25 cellular contexts compared by ENCODE assay signal in the genomic region with DNA sequence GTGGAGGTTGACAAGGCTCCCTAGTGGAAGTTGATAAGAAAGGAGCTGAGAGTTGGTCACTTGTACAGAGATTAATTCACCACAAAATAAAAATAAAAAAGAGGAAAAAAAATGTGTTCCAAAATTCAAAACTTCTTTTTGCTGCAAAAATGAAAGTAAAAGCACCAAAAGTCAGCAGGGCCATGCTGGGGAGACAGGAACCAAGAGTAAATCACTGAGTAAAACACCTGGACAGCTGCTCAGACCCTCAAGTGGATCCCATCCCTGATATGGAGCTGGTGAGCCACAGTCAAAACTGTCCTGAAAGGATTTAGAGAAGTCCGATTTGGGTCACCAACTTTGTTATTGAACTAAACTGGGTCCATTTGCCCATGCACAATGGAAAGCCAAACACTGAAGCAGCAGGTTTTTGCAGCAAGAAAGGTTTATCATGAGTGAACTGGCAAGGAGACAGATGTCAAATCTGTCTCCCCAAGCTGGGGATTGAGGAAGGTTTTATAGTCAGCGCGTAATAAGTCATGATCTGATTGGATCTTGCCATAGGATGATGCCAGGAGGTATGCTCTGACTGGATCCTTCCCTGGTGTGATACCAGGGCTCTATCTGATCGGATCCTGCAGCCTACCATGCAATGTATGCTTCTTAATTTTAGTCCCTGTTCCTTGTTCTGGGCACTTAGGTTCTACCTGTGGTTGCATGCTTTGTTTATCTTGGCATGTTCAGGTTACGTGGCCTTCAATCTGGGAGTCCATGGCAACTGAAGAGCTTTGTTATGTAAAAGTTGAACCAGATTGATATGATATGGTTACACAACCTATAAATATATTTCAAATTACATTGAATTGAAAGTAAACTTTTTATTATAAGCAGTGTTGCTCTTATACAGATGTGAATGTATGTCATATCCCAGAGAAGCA.
DNase-seq lines count a peak whose midpoint lies in the region; ATAC-seq and TF ChIP-seq lines count a peak whose summit lies in the region.
"Had no signal": no experiment of that assay in that cellular context is flagged by ENCODE, and none has a peak within 500 bp of the region (broad histone marks: within the 10 kb centered on the region; RNA-seq: fewer than 3 reads in every experiment).

No MANE protein-coding gene starts in this region.

- no peaks in the 10 kb centered on the region for H3K27me3 ChIP-seq in osteoblast (ENCODE audit: insufficient read depth, low read length)
- H3K27me3 ChIP-seq: BE2C, sigmoid colon, SJSA1, tibial artery had no signal

- no peaks in the 10 kb centered on the region for H3K9me3 ChIP-seq in osteoblast (ENCODE audit: low read depth, low read length)
- H3K9me3 ChIP-seq: BE2C, heart left ventricle, sigmoid colon, SJSA1, tibial artery had no signal

- ATAC-seq in GM21390 (IDR thresholded peaks at IDR 0.05; ENCODE audit: unreplicated experiment) (peak; percentile 44), GM19324 (IDR thresholded peaks at IDR 0.05; ENCODE audit: low FRiP score, unreplicated experiment) (no peak)
- ATAC-seq in naive thymus-derived CD8-positive, alpha-beta T cell = no peak
- ATAC-seq: activated naive CD8-positive, alpha-beta T cell treated with anti-CD3 and anti-CD28 coated beads, Interleukin-2, amount 50 U/mL, for 24 hours; heart left ventricle; stimulated activated naive CD8-positive, alpha-beta T cell treated with anti-CD3 and anti-CD28 coated beads, Interleukin-15, amount 100 ng/mL, for 72 hours had no signal

- H3K4me1 ChIP-seq in osteoblast (ENCODE audit: insufficient read depth, low read length) = no peaks in the 10 kb centered on the region
- H3K4me1 ChIP-seq: BE2C, heart left ventricle, sigmoid colon, SJSA1, tibial artery had no signal

- H3K27me3 Mint-ChIP-seq in naive thymus-derived CD8-positive, alpha-beta T cell = peaks cover 0 to 1% (median 0%) of the 10 kb centered on the region in 5 donors
- H3K27me3 Mint-ChIP-seq: activated naive CD8-positive, alpha-beta T cell treated with anti-CD3 and anti-CD28 coated beads, Interleukin-2, amount 50 U/mL, for 24 hours; progenitor cell of endocrine pancreas; stimulated activated naive CD8-positive, alpha-beta T cell treated with anti-CD3 and anti-CD28 coated beads, Interleukin-15, amount 100 ng/mL, for 72 hours had no signal

- H3K4me3 Mint-ChIP-seq in naive thymus-derived CD8-positive, alpha-beta T cell = no peak overlapping the region
- H3K4me3 Mint-ChIP-seq: activated naive CD8-positive, alpha-beta T cell treated with anti-CD3 and anti-CD28 coated beads, Interleukin-2, amount 50 U/mL, for 24 hours; neural crest cell; stimulated activated naive CD8-positive, alpha-beta T cell treated with anti-CD3 and anti-CD28 coated beads, Interleukin-15, amount 100 ng/mL, for 72 hours had no signal

- H3K27ac ChIP-seq in osteoblast (ENCODE audit: low read depth, low read length) = no peak overlapping the region
- H3K27ac ChIP-seq: epithelial cell of prostate, heart left ventricle, sigmoid colon, SJSA1, tibial artery had no signal

- DNase-seq in DMS79 (lab: John Stamatoyannopoulos, UW) = peak; percentile 19
- no peak for DNase-seq in DMS79 treated with DMSO at 0.1 percent for 48 hours (lab: John Stamatoyannopoulos, UW)
- peak; percentile 4 for DNase-seq in NCI-H2196 treated with DMSO at 0.1 percent for 48 hours (lab: John Stamatoyannopoulos, UW; ENCODE audit: unreplicated experiment)
- peak; percentile 22 for DNase-seq in osteoblast (ENCODE audit: insufficient read length, low spot score, missing footprints)
- DNase-seq in naive thymus-derived CD8-positive, alpha-beta T cell = no peak
- no peak for DNase-seq in NCI-H446 (lab: John Stamatoyannopoulos, UW)
- DNase-seq: activated CD8-positive, alpha-beta memory T cell treated with anti-CD3 and anti-CD28 coated beads for 24 hours; activated gamma-delta T cell treated with Interleukin-2 at 50 U/mL for 16 hours; activated naive CD8-positive, alpha-beta T cell treated with anti-CD3 and anti-CD28 coated beads, Interleukin-2, amount 50 U/mL, for 24 hours; activated T-cell treated with anti-CD3 and anti-CD28 coated beads, Interleukin-2, amount 50 U/mL, for 1 hour; BE2C; DND-41; foreskin fibroblast; heart left ventricle; NCI-H1694; sigmoid colon; stimulated activated CD4-positive, alpha-beta T cell treated with anti-CD3 and anti-CD28 coated beads, Interleukin-15, amount 100 ng/mL, for 24 hours; stimulated activated naive CD8-positive, alpha-beta T cell treated with anti-CD3 and anti-CD28 coated beads, Interleukin-15, amount 100 ng/mL, for 72 hours; tibial artery had no signal

- no peak for TF ChIP-seq CTCF in osteoblast (IDR thresholded peaks at IDR 0.05; ENCODE audit: extremely low read depth, low read depth, low read length)

- H3K4me3 ChIP-seq in osteoblast (ENCODE audit: insufficient read depth, low read length) = no peak overlapping the region
- H3K4me3 ChIP-seq: heart left ventricle, sigmoid colon, SJSA1, tibial artery had no signal

- no peaks in the 10 kb centered on the region for H3K79me2 ChIP-seq in osteoblast (ENCODE audit: insufficient read depth, low read length)

- no peak overlapping the region for H3K27ac Mint-ChIP-seq in naive thymus-derived CD8-positive, alpha-beta T cell
- H3K27ac Mint-ChIP-seq: activated naive CD8-positive, alpha-beta T cell treated with anti-CD3 and anti-CD28 coated beads, Interleukin-2, amount 50 U/mL, for 24 hours; progenitor cell of endocrine pancreas had no signal

- no peak overlapping the region for H3K4me2 ChIP-seq in osteoblast (ENCODE audit: insufficient read depth, low read length)

- H3K4me1 Mint-ChIP-seq in naive thymus-derived CD8-positive, alpha-beta T cell = no peaks in the 10 kb centered on the region
- H3K4me1 Mint-ChIP-seq: activated naive CD8-positive, alpha-beta T cell treated with anti-CD3 and anti-CD28 coated beads, Interleukin-2, amount 50 U/mL, for 24 hours; neural crest cell; stimulated activated naive CD8-positive, alpha-beta T cell treated with anti-CD3 and anti-CD28 coated beads, Interleukin-15, amount 100 ng/mL, for 72 hours had no signal

- no peak overlapping the region for H2AFZ ChIP-seq in osteoblast (ENCODE audit: low read length)

- POLR2A ChIA-PET in naive thymus-derived CD8-positive, alpha-beta T cell (lab: Charles Lee) = no interaction called here

- no peaks in the 10 kb centered on the region for H3K36me3 Mint-ChIP-seq in naive thymus-derived CD8-positive, alpha-beta T cell

- H3K36me3 ChIP-seq in osteoblast (ENCODE audit: insufficient read depth, low read length) = no peaks in the 10 kb centered on the region
- H3K36me3 ChIP-seq: BE2C, heart left ventricle, sigmoid colon, SJSA1, tibial artery had no signal

- no peaks in the 10 kb centered on the region for H3K9me3 Mint-ChIP-seq in naive thymus-derived CD8-positive, alpha-beta T cell
- H3K9me3 Mint-ChIP-seq: activated naive CD8-positive, alpha-beta T cell treated with anti-CD3 and anti-CD28 coated beads, Interleukin-2, amount 50 U/mL, for 24 hours; neural crest cell; stimulated activated naive CD8-positive, alpha-beta T cell treated with anti-CD3 and anti-CD28 coated beads, Interleukin-15, amount 100 ng/mL, for 72 hours had no signal

- H4K20me1 ChIP-seq in osteoblast (ENCODE audit: insufficient read depth, low read length) = no peaks in the 10 kb centered on the region

Comparison
In these comparisons a context has a peak if more than half of its experiments do, and no peak if none do; other contexts are left out.
1. DNase-seq: peak in DMS79 (single experiment), NCI-H2196 treated with DMSO at 0.1 percent for 48 hours (single experiment) and osteoblast (single experiment); none in DMS79 treated with DMSO at 0.1 percent for 48 hours (single experiment), naive thymus-derived CD8-positive, alpha-beta T cell (0 of 10) and NCI-H446 (0 of 2).